ENCODE assay signal across 20 cellular contexts in genomic region chr22:22392131-22392530, GRCh38.
A peak's percentile ranks its signal among the peaks of the same experiment; 100 is the strongest.
DNase-seq lines count a peak whose midpoint lies in the region; ATAC-seq, FAIRE-seq and TF ChIP-seq lines count a peak whose summit lies in the region.
"Had no signal": no experiment of that assay in that cellular context is flagged by ENCODE, and none has a peak within 500 bp of the region (broad histone marks: within the 10 kb centered on the region; RNA-seq: fewer than 3 reads in every experiment).

No MANE protein-coding gene starts in this region.

- H3K36me3 ChIP-seq in K562 (ENCODE audit: control insufficient read depth, insufficient read depth, low read length) (no peaks in the 10 kb centered on the region), vagina (no peaks in the 10 kb centered on the region), MM.1S (replicated peaks; ENCODE audit: insufficient read depth, low read length) (no peaks in the 10 kb centered on the region), left ventricle myocardium inferior (no peaks in the 10 kb centered on the region)

- no peak overlapping the region for H3K27ac ChIP-seq in K562 (ENCODE audit: extremely low read depth, low read depth, low read length)
- H3K27ac ChIP-seq in vagina: no peak overlapping the region
- no peak overlapping the region for H3K27ac ChIP-seq in MM.1S (ENCODE audit: low read length)
- no peak overlapping the region for H3K27ac ChIP-seq in left ventricle myocardium inferior (replicated peaks)
- H3K27ac ChIP-seq: C4-2B, GM23248 had no signal

- H3K36me3 Mint-ChIP-seq in IgD-negative memory B cell: peaks cover 2% of the 10 kb centered on the region

- 0 out of 2 replicates have a peak, but pooled peaks cover 2% of the 10 kb centered on the region for H4K20me1 ChIP-seq in K562 (replicated peaks; ENCODE audit: control insufficient read depth, insufficient read depth, low read length)
- H4K20me1 ChIP-seq in MM.1S (ENCODE audit: insufficient read depth, low read length): no peaks in the 10 kb centered on the region

- H3K4me1 Mint-ChIP-seq in IgD-negative memory B cell: peaks cover 17 to 25% (median 22%) of the 10 kb centered on the region in 3 donors

- no peaks in the 10 kb centered on the region for H3K9me1 ChIP-seq in K562 (ENCODE audit: control insufficient read depth, insufficient read depth, low read length)

- H3K27me3 Mint-ChIP-seq in IgD-negative memory B cell: peaks cover 2% of the 10 kb centered on the region

- H3K79me2 ChIP-seq in K562 (ENCODE audit: control insufficient read depth, insufficient read depth, low read length) (no peaks in the 10 kb centered on the region), MM.1S (ENCODE audit: low read length) (no peaks in the 10 kb centered on the region)

- no peaks in the 10 kb centered on the region for H3K9me2 ChIP-seq in MM.1S (replicated peaks; ENCODE audit: insufficient read depth, low read length)

- H3F3A ChIP-seq in MM.1S (ENCODE audit: insufficient read depth, low read length): no peaks in the 10 kb centered on the region

- DNase-seq in K562 (ENCODE audit: extremely low read depth in 1 of 4, low spot score in 3 of 4) (peak in 3 of 4 experiments; percentile 17 to 28 (median 26)), left lobe of liver (ENCODE audit: low spot score) (peak; percentile 11), vagina (ENCODE audit: extremely low spot score in 2 of 2) (peak; percentile 34 to 55), MM.1S (no peak), NOMO-1 treated with DMSO at 0.1 percent for 48 hours (lab: John Stamatoyannopoulos, UW; ENCODE audit: unreplicated experiment) (no peak), left ventricle myocardium inferior (no peak)
- DNase-seq: ACHN; Caco-2; CD4-positive, alpha-beta T cell; GM23248; HCEC 1CT had no signal

- no peak for TF ChIP-seq EP300 in K562 (IDR thresholded peaks at IDR 0.05; ENCODE audit: low read length)

- no peak overlapping the region for H3K4me3 Mint-ChIP-seq in IgD-negative memory B cell
- H3K4me3 Mint-ChIP-seq: CD4-positive, alpha-beta T cell had no signal

- POLR2A ChIA-PET in K562 (lab: Yijun Ruan, JAX): interaction anchor here (0.7 to 1.6 kb wide), 7 partner anchors 9 to 894 kb away, joined by 3 to 5 read pairs (median 4); no protein-coding TSS in a partner anchor

- H3K9me3 ChIP-seq in K562 (replicated peaks; ENCODE audit: control insufficient read depth, insufficient read depth, low read depth, low read length): no peaks in the 10 kb centered on the region
- no peaks in the 10 kb centered on the region for H3K9me3 ChIP-seq in vagina
- no peaks in the 10 kb centered on the region for H3K9me3 ChIP-seq in MM.1S (replicated peaks; ENCODE audit: insufficient read depth, low read length)
- peaks cover 24% of the 10 kb centered on the region for H3K9me3 ChIP-seq in left ventricle myocardium inferior (replicated peaks)

- in situ Hi-C loops in K562 (cut with MboI): no loop called here

- H2AFZ ChIP-seq in K562 (ENCODE audit: low read depth, low read length) (no peak overlapping the region), MM.1S (ENCODE audit: low read length) (no peak overlapping the region)
- H2AFZ ChIP-seq: GM23248 had no signal

- peak overlapping the region in 2 of 3 donors; percentile 8 to 63 for H3K27ac Mint-ChIP-seq in IgD-negative memory B cell
- H3K27ac Mint-ChIP-seq: CD4-positive, alpha-beta T cell had no signal

- H3K27me3 ChIP-seq in K562 (ENCODE audit: control insufficient read depth in 2 of 2, insufficient read depth in 2 of 2, low read length in 2 of 2) (peaks cover 21 to 26% of the 10 kb centered on the region in 2 experiments), vagina (no peaks in the 10 kb centered on the region), MM.1S (replicated peaks; ENCODE audit: insufficient read depth, low read length) (no peaks in the 10 kb centered on the region), left ventricle myocardium inferior (ENCODE audit: low read depth) (peaks cover 74% of the 10 kb centered on the region)

- H3K9ac ChIP-seq in K562 (ENCODE audit: insufficient read depth in 1 of 2, low read depth in 2 of 2, low read length in 2 of 2) (no peak overlapping the region), MM.1S (ENCODE audit: low read length) (no peak overlapping the region)
- H3K9ac ChIP-seq: GM23248 had no signal

- WGBS in K562 (ENCODE audit: insufficient coverage, low coverage, missing lambda C conversion rate): 1% methylated on average over 4 of the region's 4 CpGs

- H3K4me3 ChIP-seq in K562: no peak overlapping the region
- no peak overlapping the region for H3K4me3 ChIP-seq in vagina
- H3K4me3 ChIP-seq in MM.1S (ENCODE audit: low read length): no peak overlapping the region
- H3K4me3 ChIP-seq in left ventricle myocardium inferior: no peak overlapping the region
- H3K4me3 ChIP-seq: GM23248 had no signal

- BruUV-seq in K562 (replicated peaks; lab: Mats Ljungman, UMichigan): no TSS peak

- ATAC-seq in K562: no peak
- ATAC-seq in left lobe of liver: no peak
- ATAC-seq: HepG2 had no signal

- no peak for TF ChIP-seq RAD21 in K562 (CRISPR knock-in tag; conservative IDR thresholded peaks at IDR 0.05 in 1 of 2, IDR thresholded peaks at IDR 0.05 in 1 of 2)

- no peak for FAIRE-seq in K562 (lab: Jason Lieb, UNC)
- FAIRE-seq: A204.1, D721Med, G401.6, GM12891, GM18507, H54, HepG2 had no signal

- peaks cover 0 to 2% (median 0%) of the 10 kb centered on the region in 3 donors for H3K9me3 Mint-ChIP-seq in IgD-negative memory B cell

- TF ChIP-seq POLR2A in K562 (conservative IDR thresholded peaks at IDR 0.05) (no peak), vagina (IDR thresholded peaks at IDR 0.05) (no peak)

- no peaks in the 10 kb centered on the region for H3K4me1 ChIP-seq in K562 (replicated peaks in 1 of 2; ENCODE audit: control insufficient read depth in 2 of 2, insufficient read depth in 2 of 2, low read length in 2 of 2)
- H3K4me1 ChIP-seq in vagina: no peaks in the 10 kb centered on the region
- H3K4me1 ChIP-seq in MM.1S (ENCODE audit: low read length): peaks cover 6% of the 10 kb centered on the region
- H3K4me1 ChIP-seq in left ventricle myocardium inferior: peaks cover 4% of the 10 kb centered on the region

- CTCF ChIA-PET in K562 (lab: Yijun Ruan, JAX; ENCODE audit: low intra/inter-chr PET ratio): no interaction called here

- intact Hi-C loops in K562 (cut with micrococcal nuclease): no loop called here
- intact Hi-C loops in vagina (cut with DNase I): no loop called here
- intact Hi-C loops in left ventricle myocardium inferior (cut with micrococcal nuclease): no loop called here

- TF ChIP-seq CTCF in K562 (IDR thresholded peaks at IDR 0.05 in 2 of 3, conservative IDR thresholded peaks at IDR 0.05 in 1 of 3; ENCODE audit: insufficient read depth in 2 of 3, low read depth in 1 of 3, low read length in 3 of 3) (no peak), vagina (IDR thresholded peaks at IDR 0.05) (no peak), MM.1S (IDR thresholded peaks at IDR 0.05; ENCODE audit: low read length) (no peak), left ventricle myocardium inferior (IDR thresholded peaks at IDR 0.05; ENCODE audit: borderline replicate concordance) (no peak)

- H3K4me2 ChIP-seq in K562 (ENCODE audit: insufficient read depth, low read length) (no peak overlapping the region), MM.1S (ENCODE audit: low read depth, low read length) (no peak overlapping the region)

TF ChIP-seq in K562, 482 proteins besides CTCF, POLR2A, EP300 and RAD21 (continues in another document):
- TF ChIP-seq ZNF140 (CRISPR knock-in tag; IDR thresholded peaks at IDR 0.05): no peak
- peak; percentile 22; the same call in 1 of the 2 replicates for TF ChIP-seq KLF1 (tag; IDR thresholded peaks at IDR 0.05)
- TF ChIP-seq FOXM1 (IDR thresholded peaks at IDR 0.05; ENCODE audit: low read depth): no peak
- TF ChIP-seq FOXM1 (CRISPR knock-in tag; IDR thresholded peaks at IDR 0.05; ENCODE audit: low read depth): no peak
- no peak for TF ChIP-seq POLR3A (IDR thresholded peaks at IDR 0.05; ENCODE audit: borderline replicate concordance, extremely low read depth, insufficient read depth, insufficient read length)
- no peak for TF ChIP-seq NKRF (IDR thresholded peaks at IDR 0.05; ENCODE audit: borderline replicate concordance)
- no peak for TF ChIP-seq MYNN (IDR thresholded peaks at IDR 0.05)
- peak; percentile 14; the same call in 1 of the 2 replicates for TF ChIP-seq MYNN (CRISPR knock-in tag; IDR thresholded peaks at IDR 0.05)
- 0 out of 2 replicates have a peak, but pooled peaks have one; percentile 9 for TF ChIP-seq ATF1 (CRISPR knock-in tag; IDR thresholded peaks at IDR 0.05)
- no peak for TF ChIP-seq ATF1 (tag; IDR thresholded peaks at IDR 0.05)
- TF ChIP-seq, protein P1, sequence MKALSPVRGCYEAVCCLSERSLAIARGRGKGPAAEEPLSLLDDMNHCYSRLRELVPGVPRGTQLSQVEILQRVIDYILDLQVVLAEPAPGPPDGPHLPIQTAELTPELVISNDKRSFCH (CRISPR knock-in tag; IDR thresholded peaks at IDR 0.05): no peak
- TF ChIP-seq, protein P1 (tag; IDR thresholded peaks at IDR 0.05): 0 out of 2 replicates have a peak, but pooled peaks have one; percentile 21

Comparison
In these comparisons a context has a peak if more than half of its experiments do, and no peak if none do; other contexts are left out.
1. DNase-seq: peak in K562 (3 of 4), left lobe of liver (single experiment) and vagina (2 of 2); none in MM.1S (single experiment), NOMO-1 treated with DMSO at 0.1 percent for 48 hours (single experiment) and left ventricle myocardium inferior (single experiment).